In genomic region chr5:24644757-24645156, GRCh38 we compare ENCODE assay signal across 8 cellular contexts. TPM values are rescaled to one million over a fixed set of nuclear protein-coding genes. Genes with fewer than 3 reads are reported as not detected.
A peak's percentile ranks its signal among the peaks of the same experiment; 100 is the strongest.
DNase-seq lines count a peak whose midpoint lies in the region; ATAC-seq, FAIRE-seq and TF ChIP-seq lines count a peak whose summit lies in the region.

CDH10 (minus strand) TSS chr5:24644978; CDS start chr5:24593490, 51,488 bp downstream.

- DNase-seq in H54 (ENCODE audit: insufficient read length, low spot score) (no peak), PC-9 (peak in 1 of 2 experiments; percentile 62), fibroblast of lung (ENCODE audit: low read depth in 2 of 2) (peak; percentile 2 to 77), trophoblast cell (no peak)
- DNase-seq in activated T-helper 1 cell treated with anti-CD3 and anti-CD28 coated beads, Interleukin-12 subunit alpha, Interleukin-12 subunit beta, Interleukin-2, Interleukin-4 antibody, amounts not matched to agents 30 ng/mL and 10 ng/mL and 1 ng/mL, durations not matched to agents 14 hours and 24 hours and 36 hours (ENCODE audit: low spot score) = no peak
- DNase-seq in activated CD8-positive, alpha-beta T cell treated with anti-CD3 and anti-CD28 coated beads for 36 hours = no peak

- no peak within 1 kb of the TSS for H4K8ac ChIP-seq in trophoblast cell (ENCODE audit: low read depth, low read length)

- H3K27ac ChIP-seq in PC-9 (no peak within 1 kb of the TSS), fibroblast of lung (ENCODE audit: insufficient read depth, low read length) (no peak within 1 kb of the TSS), trophoblast cell (ENCODE audit: low read depth, low read length) (peak within 1 kb of the TSS; percentile 48)

- intact Hi-C loops in PC-9 (cut with micrococcal nuclease; ENCODE audit: unreplicated experiment) = loop anchor here (5.0 to 10.0 kb wide), 2 partner anchors 640 to 822 kb away; no protein-coding TSS in a partner anchor
- intact Hi-C loops in activated T-helper 1 cell treated with anti-CD3 and anti-CD28 coated beads, Interleukin-12 subunit alpha, Interleukin-12 subunit beta, Interleukin-2, Interleukin-4 antibody, amounts not matched to agents 30 ng/mL and 10 ng/mL and 1 ng/mL, durations not matched to agents 14 hours and 24 hours and 36 hours (cut with micrococcal nuclease) = no loop called here
- intact Hi-C loops in activated CD8-positive, alpha-beta T cell treated with anti-CD3 and anti-CD28 coated beads for 36 hours (cut with micrococcal nuclease) = no loop called here

- no peaks in the 10 kb centered on the region for H3K4me1 ChIP-seq in PC-9 (replicated peaks; ENCODE audit: insufficient read depth)
- no peaks in the 10 kb centered on the region for H3K4me1 ChIP-seq in fibroblast of lung (ENCODE audit: control insufficient read depth, extremely low read depth, insufficient read depth, low read length)
- peaks cover 0 to 6% of the 10 kb centered on the region in 2 experiments for H3K4me1 ChIP-seq in trophoblast cell (ENCODE audit: control insufficient read depth in 1 of 2, insufficient read depth in 2 of 2, low read length in 2 of 2)

- H3K14ac ChIP-seq in trophoblast cell (ENCODE audit: low read length) = no peak within 1 kb of the TSS

- no peak within 1 kb of the TSS for H4K12ac ChIP-seq in trophoblast cell (ENCODE audit: low read depth, low read length)

- H2BK120ac ChIP-seq in trophoblast cell (ENCODE audit: insufficient read depth, low read length, poor library complexity) = no peak within 1 kb of the TSS

- no peak within 1 kb of the TSS for H3K9ac ChIP-seq in fibroblast of lung (ENCODE audit: insufficient read depth, low read length)
- no peak within 1 kb of the TSS for H3K9ac ChIP-seq in trophoblast cell (ENCODE audit: low read length)

- H3K27me3 Mint-ChIP-seq in activated T-helper 1 cell treated with anti-CD3 and anti-CD28 coated beads, Interleukin-12 subunit alpha, Interleukin-12 subunit beta, Interleukin-2, Interleukin-4 antibody, amounts not matched to agents 30 ng/mL and 10 ng/mL and 1 ng/mL, durations not matched to agents 14 hours and 24 hours and 36 hours (ENCODE audit: insufficient read depth) = no peaks in the 10 kb centered on the region
- H3K27me3 Mint-ChIP-seq in activated CD8-positive, alpha-beta T cell treated with anti-CD3 and anti-CD28 coated beads for 36 hours = no peaks in the 10 kb centered on the region

- H3F3A ChIP-seq in PC-9 (ENCODE audit: insufficient read depth, low read depth) = no peaks in the 10 kb centered on the region

- H2AK5ac ChIP-seq in trophoblast cell (ENCODE audit: low read length) = no peak within 1 kb of the TSS

- H3K23ac ChIP-seq in trophoblast cell (ENCODE audit: low read length) = no peak within 1 kb of the TSS

- no peak within 1 kb of the TSS for H4K91ac ChIP-seq in trophoblast cell (ENCODE audit: low read depth, low read length)

- WGBS in trophoblast cell (ENCODE audit: extremely low coverage, insufficient coverage, insufficient read length) = no CpG with 5 or more reads among the region's 14 CpGs

- no peaks in the 10 kb centered on the region for H3K4me1 Mint-ChIP-seq in activated T-helper 1 cell treated with anti-CD3 and anti-CD28 coated beads, Interleukin-12 subunit alpha, Interleukin-12 subunit beta, Interleukin-2, Interleukin-4 antibody, amounts not matched to agents 30 ng/mL and 10 ng/mL and 1 ng/mL, durations not matched to agents 14 hours and 24 hours and 36 hours (ENCODE audit: low read depth)
- no peaks in the 10 kb centered on the region for H3K4me1 Mint-ChIP-seq in activated CD8-positive, alpha-beta T cell treated with anti-CD3 and anti-CD28 coated beads for 36 hours (ENCODE audit: low read depth)

- ATAC-seq in GM18511 (IDR thresholded peaks at IDR 0.05; ENCODE audit: unreplicated experiment) (no peak), GM19463 (IDR thresholded peaks at IDR 0.05; ENCODE audit: unreplicated experiment) (no peak)
- ATAC-seq in activated CD8-positive, alpha-beta T cell treated with anti-CD3 and anti-CD28 coated beads for 36 hours = no peak

- TF ChIP-seq POLR2A in H54 (IDR thresholded peaks at IDR 0.05; ENCODE audit: low read depth, low read length) = no peak

- POLR2A ChIA-PET in PC-9 (lab: Charles Lee; ENCODE audit: unreplicated experiment) = interaction anchor here (0.7 kb wide), 1 partner anchor 343 kb away, joined by 7 read pairs; no protein-coding TSS in a partner anchor
- POLR2A ChIA-PET in activated CD8-positive, alpha-beta T cell treated with anti-CD3 and anti-CD28 coated beads for 36 hours (lab: Charles Lee) = no interaction called here

- no peaks in the 10 kb centered on the region for H3K9me3 Mint-ChIP-seq in activated T-helper 1 cell treated with anti-CD3 and anti-CD28 coated beads, Interleukin-12 subunit alpha, Interleukin-12 subunit beta, Interleukin-2, Interleukin-4 antibody, amounts not matched to agents 30 ng/mL and 10 ng/mL and 1 ng/mL, durations not matched to agents 14 hours and 24 hours and 36 hours
- peaks cover 7% of the 10 kb centered on the region for H3K9me3 Mint-ChIP-seq in activated CD8-positive, alpha-beta T cell treated with anti-CD3 and anti-CD28 coated beads for 36 hours

- no peaks in the 10 kb centered on the region for H3K79me2 ChIP-seq in PC-9 (ENCODE audit: low read depth)
- H3K79me2 ChIP-seq in fibroblast of lung (ENCODE audit: control insufficient read depth, insufficient read depth, low read length) = no peaks in the 10 kb centered on the region
- peaks cover 1% of the 10 kb centered on the region for H3K79me2 ChIP-seq in trophoblast cell (ENCODE audit: control insufficient read depth, insufficient read depth, low read length, poor library complexity)

- H2AFZ ChIP-seq in PC-9 (0 out of 2 replicates have a peak within 1 kb of the TSS, but pooled peaks have one; percentile 29), fibroblast of lung (ENCODE audit: low read length) (no peak within 1 kb of the TSS), trophoblast cell (ENCODE audit: insufficient read depth, low read length, poor library complexity) (no peak within 1 kb of the TSS)

- no peak within 1 kb of the TSS for H2BK5ac ChIP-seq in trophoblast cell (ENCODE audit: low read depth, low read length, poor library complexity)

- H3K9me3 ChIP-seq in PC-9 (ENCODE audit: insufficient read depth, low read depth) (no peaks in the 10 kb centered on the region), fibroblast of lung (ENCODE audit: control insufficient read depth, insufficient read depth, low read depth, low read length) (no peaks in the 10 kb centered on the region), trophoblast cell (ENCODE audit: insufficient read depth, low read depth, low read length) (no peaks in the 10 kb centered on the region)

- H3K4me2 ChIP-seq in PC-9 (no peak within 1 kb of the TSS), fibroblast of lung (ENCODE audit: extremely low read depth, insufficient read depth, low read length) (no peak within 1 kb of the TSS), trophoblast cell (ENCODE audit: low read length) (peak within 1 kb of the TSS; percentile 56)

- no TSS peak for BruUV-seq in PC-9 (replicated peaks; lab: Mats Ljungman, UMichigan)

- H3K27me3 ChIP-seq in PC-9 (ENCODE audit: insufficient read depth, low read depth) = no peaks in the 10 kb centered on the region
- no peaks in the 10 kb centered on the region for H3K27me3 ChIP-seq in fibroblast of lung (ENCODE audit: control insufficient read depth, insufficient read depth, low read length)
- H3K27me3 ChIP-seq in trophoblast cell (ENCODE audit: insufficient read depth, low read length) = no peaks in the 10 kb centered on the region

- no peak within 1 kb of the TSS for H3K4ac ChIP-seq in trophoblast cell (ENCODE audit: low read depth, low read length)

- H4K20me1 ChIP-seq in PC-9 (ENCODE audit: insufficient read depth) (no peaks in the 10 kb centered on the region), fibroblast of lung (ENCODE audit: control insufficient read depth, extremely low read depth, insufficient read depth, low read length) (no peaks in the 10 kb centered on the region)

- H3K36me3 Mint-ChIP-seq in activated T-helper 1 cell treated with anti-CD3 and anti-CD28 coated beads, Interleukin-12 subunit alpha, Interleukin-12 subunit beta, Interleukin-2, Interleukin-4 antibody, amounts not matched to agents 30 ng/mL and 10 ng/mL and 1 ng/mL, durations not matched to agents 14 hours and 24 hours and 36 hours (ENCODE audit: low read depth) = no peaks in the 10 kb centered on the region
- no peaks in the 10 kb centered on the region for H3K36me3 Mint-ChIP-seq in activated CD8-positive, alpha-beta T cell treated with anti-CD3 and anti-CD28 coated beads for 36 hours (ENCODE audit: low read depth)

- peak; percentile 64 for FAIRE-seq in H54 (lab: Jason Lieb, UNC)

- no peak within 1 kb of the TSS for H3K18ac ChIP-seq in trophoblast cell (ENCODE audit: low read length)

- no peaks in the 10 kb centered on the region for H3K36me3 ChIP-seq in PC-9 (ENCODE audit: low read depth)
- no peaks in the 10 kb centered on the region for H3K36me3 ChIP-seq in fibroblast of lung (ENCODE audit: control insufficient read depth, insufficient read depth, low read length)
- no peaks in the 10 kb centered on the region for H3K36me3 ChIP-seq in trophoblast cell (ENCODE audit: control insufficient read depth in 1 of 2, insufficient read depth in 2 of 2, low read length in 2 of 2)

- H3K79me1 ChIP-seq in trophoblast cell (ENCODE audit: low read length) = no peaks in the 10 kb centered on the region

- no peaks in the 10 kb centered on the region for H3K9me2 ChIP-seq in PC-9 (ENCODE audit: insufficient read depth)

- H3K27ac Mint-ChIP-seq in activated T-helper 1 cell treated with anti-CD3 and anti-CD28 coated beads, Interleukin-12 subunit alpha, Interleukin-12 subunit beta, Interleukin-2, Interleukin-4 antibody, amounts not matched to agents 30 ng/mL and 10 ng/mL and 1 ng/mL, durations not matched to agents 14 hours and 24 hours and 36 hours = no peak within 1 kb of the TSS
- no peak within 1 kb of the TSS for H3K27ac Mint-ChIP-seq in activated CD8-positive, alpha-beta T cell treated with anti-CD3 and anti-CD28 coated beads for 36 hours

- TF ChIP-seq CTCF in PC-9 (conservative IDR thresholded peaks at IDR 0.05) = no peak
- no peak for TF ChIP-seq CTCF in fibroblast of lung (conservative IDR thresholded peaks at IDR 0.05 in 1 of 2, IDR thresholded peaks at IDR 0.05 in 1 of 2; ENCODE audit: low read depth in 1 of 2, low read length in 2 of 2)
- no peak for TF ChIP-seq CTCF in activated CD8-positive, alpha-beta T cell treated with anti-CD3 and anti-CD28 coated beads for 36 hours (IDR thresholded peaks at IDR 0.05)

- H2BK12ac ChIP-seq in trophoblast cell (ENCODE audit: low read length) = no peak within 1 kb of the TSS

- H3K4me3 ChIP-seq in PC-9 = no peak within 1 kb of the TSS
- peak within 1 kb of the TSS in 2 of 4 experiments; percentile 6 to 30 for H3K4me3 ChIP-seq in fibroblast of lung (replicated peaks in 1 of 4; ENCODE audit: control extremely low read depth in 1 of 4, insufficient read depth in 1 of 4, low read depth in 3 of 4, low read length in 4 of 4)
- H3K4me3 ChIP-seq in trophoblast cell (ENCODE audit: low read depth, low read length) = no peak within 1 kb of the TSS

- no peak within 1 kb of the TSS for H3K4me3 Mint-ChIP-seq in activated T-helper 1 cell treated with anti-CD3 and anti-CD28 coated beads, Interleukin-12 subunit alpha, Interleukin-12 subunit beta, Interleukin-2, Interleukin-4 antibody, amounts not matched to agents 30 ng/mL and 10 ng/mL and 1 ng/mL, durations not matched to agents 14 hours and 24 hours and 36 hours
- no peak within 1 kb of the TSS for H3K4me3 Mint-ChIP-seq in activated CD8-positive, alpha-beta T cell treated with anti-CD3 and anti-CD28 coated beads for 36 hours

- CTCF ChIA-PET in PC-9 (lab: Charles Lee) = interaction anchor here (0.6 to 1.1 kb wide), 4 partner anchors 151 to 1314 kb away, joined by 4 to 19 read pairs (median 6); no protein-coding TSS in a partner anchor
- CTCF ChIA-PET in activated CD8-positive, alpha-beta T cell treated with anti-CD3 and anti-CD28 coated beads for 36 hours (lab: Charles Lee) = no interaction called here

RNA-seq across cellular contexts. Expression of gene CDH10, which starts in this region (rescaled TPM):
- 0.20 and 0.63 TPM in 2 replicates for total RNA-seq in PC-9 (2021)
- under 0.01 and 0.17 TPM in 2 replicates for total RNA-seq in fibroblast of lung
- polyA plus RNA-seq in fibroblast of lung = 0.09 TPM in 1 of 2 replicates, not detected in the other
- polyA plus RNA-seq in fibroblast of lung (2012) = 0.05 TPM in 1 of 2 replicates, not detected in the other
- polyA minus RNA-seq in fibroblast of lung (ENCODE audit: low replicate concordance) = not detected in 2 replicates
- polyA plus RNA-seq in trophoblast cell (2013) = 49.6 and 54.4 TPM in 2 replicates
- not detected in 2 replicates for total RNA-seq in activated T-helper 1 cell treated with anti-CD3 and anti-CD28 coated beads, Interleukin-12 subunit alpha, Interleukin-12 subunit beta, Interleukin-2, Interleukin-4 antibody, amounts not matched to agents 30 ng/mL and 10 ng/mL and 1 ng/mL, durations not matched to agents 14 hours and 24 hours and 36 hours
- not detected for total RNA-seq in activated CD8-positive, alpha-beta T cell treated with anti-CD3 and anti-CD28 coated beads for 36 hours

Comparison
In these comparisons a context has a peak if more than half of its experiments do, and no peak if none do; other contexts are left out.
1. Peak in DNase-seq in fibroblast of lung; RNA of the gene not detected or under 1 TPM.